ENCODE assay signal across 7 cellular contexts in genomic region chr2:44479127-44479887, GRCh38.
DNase-seq lines count a peak whose midpoint lies in the region; FAIRE-seq and TF ChIP-seq lines count a peak whose summit lies in the region.

No MANE protein-coding gene starts in this region.

- TF ChIP-seq POLR2A in H54 (IDR thresholded peaks at IDR 0.05; ENCODE audit: low read depth, low read length): no peak

- H3K27ac ChIP-seq in Karpas-422 (ENCODE audit: low read length) (no peak overlapping the region), OCI-LY1 (ENCODE audit: low read depth, low read length, poor library complexity, severe bottlenecking) (no peak overlapping the region)

- peaks cover 9% of the 10 kb centered on the region; the same call in 1 of the 2 replicates for H4K20me1 ChIP-seq in Karpas-422 (ENCODE audit: insufficient read depth, low read depth, low read length)
- H4K20me1 ChIP-seq in OCI-LY1 (ENCODE audit: insufficient read depth, low read length): no peaks in the 10 kb centered on the region

- H3K27ac Mint-ChIP-seq in glutamatergic neuron (ENCODE audit: unreplicated experiment): no peak overlapping the region

- H2AFZ ChIP-seq in Karpas-422 (ENCODE audit: low read length) (no peak overlapping the region), OCI-LY1 (ENCODE audit: low read length) (no peak overlapping the region)

- H3K36me3 ChIP-seq in Karpas-422 (ENCODE audit: insufficient read depth, low read length): no peaks in the 10 kb centered on the region
- no peaks in the 10 kb centered on the region for H3K36me3 ChIP-seq in OCI-LY1 (ENCODE audit: insufficient read depth, low read length)

- H3K4me1 Mint-ChIP-seq in glutamatergic neuron (ENCODE audit: low read depth, unreplicated experiment): peaks cover 3% of the 10 kb centered on the region

- TF ChIP-seq CTCF in OCI-LY1 (IDR thresholded peaks at IDR 0.05; ENCODE audit: low read length) (peak; percentile 100), glutamatergic neuron (IDR thresholded peaks at IDR 0.05; ENCODE audit: partially characterized antibody, unreplicated experiment) (peak; percentile 94)

- H3K4me3 ChIP-seq in Karpas-422 (ENCODE audit: low read length) (no peak overlapping the region), OCI-LY1 (ENCODE audit: low read depth, low read length, poor library complexity, severe bottlenecking) (no peak overlapping the region)

- peak; percentile 99 for FAIRE-seq in H54 (lab: Jason Lieb, UNC)

- no peaks in the 10 kb centered on the region for H3K27me3 Mint-ChIP-seq in glutamatergic neuron (ENCODE audit: unreplicated experiment)

- H3K4me2 ChIP-seq in Karpas-422 (ENCODE audit: low read depth, low read length, poor library complexity, severe bottlenecking) (peak overlapping the region; percentile 34), OCI-LY1 (ENCODE audit: low read length) (no peak overlapping the region)

- DNase-seq in GM04504 (ENCODE audit: low read depth): peak; percentile 64
- peak; percentile 22 for DNase-seq in H54 (ENCODE audit: insufficient read length, low spot score)
- DNase-seq in Karpas-422: peak; percentile 90
- DNase-seq in activated naive CD4-positive, alpha-beta T cell treated with anti-CD3 and anti-CD28 coated beads, Interleukin-2, amount 50 U/mL, for 16 hours: peak; percentile 15
- no peak for DNase-seq in glutamatergic neuron
- DNase-seq in pons (ENCODE audit: low spot score): peak; percentile 95

- no peak overlapping the region for H3K4me3 Mint-ChIP-seq in glutamatergic neuron (ENCODE audit: unreplicated experiment)

- H3K9ac ChIP-seq in Karpas-422 (ENCODE audit: low read length) (no peak overlapping the region), OCI-LY1 (ENCODE audit: low read length) (no peak overlapping the region)

- no peaks in the 10 kb centered on the region for H3K79me2 ChIP-seq in Karpas-422 (ENCODE audit: low read length)
- H3K79me2 ChIP-seq in OCI-LY1 (ENCODE audit: insufficient read depth, low read length): no peaks in the 10 kb centered on the region

- H3F3A ChIP-seq in OCI-LY1 (ENCODE audit: insufficient read depth, low read length): no peaks in the 10 kb centered on the region

- H3K9me2 ChIP-seq in Karpas-422 (replicated peaks; ENCODE audit: insufficient read depth, low read length) (no peaks in the 10 kb centered on the region), OCI-LY1 (ENCODE audit: low read depth, low read length) (no peaks in the 10 kb centered on the region)

- H3K4me1 ChIP-seq in Karpas-422 (ENCODE audit: low read length) (no peaks in the 10 kb centered on the region), OCI-LY1 (ENCODE audit: insufficient read depth, low read length, severe bottlenecking) (peaks cover 5% of the 10 kb centered on the region)

- H3K9me3 ChIP-seq in Karpas-422 (ENCODE audit: low read length) (no peaks in the 10 kb centered on the region), OCI-LY1 (ENCODE audit: low read length) (no peaks in the 10 kb centered on the region)

- no peaks in the 10 kb centered on the region for H3K27me3 ChIP-seq in Karpas-422 (ENCODE audit: low read length)
- no peaks in the 10 kb centered on the region for H3K27me3 ChIP-seq in OCI-LY1 (ENCODE audit: insufficient read depth, low read length)

- H3K36me3 Mint-ChIP-seq in glutamatergic neuron (ENCODE audit: unreplicated experiment): no peaks in the 10 kb centered on the region

- no peaks in the 10 kb centered on the region for H3K9me3 Mint-ChIP-seq in glutamatergic neuron (ENCODE audit: unreplicated experiment)
